In the genomic region with DNA sequence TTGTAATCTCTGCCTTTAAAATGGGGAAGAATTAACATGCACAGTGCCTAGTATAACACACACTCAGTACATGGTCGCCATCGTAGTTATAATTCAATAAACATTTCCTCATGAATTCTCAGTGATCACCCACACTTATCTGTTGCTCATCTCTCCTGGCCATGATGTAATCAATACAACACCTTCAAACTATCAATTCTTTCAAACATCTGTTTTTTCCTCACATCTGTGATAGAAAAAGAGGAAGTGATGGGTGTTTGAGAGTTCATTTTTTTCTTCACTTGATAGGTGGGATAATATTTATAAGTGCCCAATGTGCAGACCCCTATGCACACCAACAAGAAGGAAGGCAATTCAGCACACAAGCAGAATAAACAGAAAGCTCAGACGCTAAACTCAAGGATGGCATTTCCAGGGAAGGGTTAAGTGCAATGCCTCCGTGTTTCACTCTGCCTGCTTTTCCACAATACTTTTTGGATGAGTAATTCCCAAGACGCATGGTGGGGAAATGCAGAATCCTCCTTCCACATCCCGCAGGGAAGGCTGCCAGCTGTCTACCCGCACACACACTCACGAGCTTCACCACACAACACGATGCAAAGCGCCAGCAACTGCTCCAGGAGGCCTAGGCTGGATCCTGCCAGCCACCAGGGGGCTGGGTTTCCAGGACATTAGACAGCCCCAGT, we compare ENCODE assay signal across 8 cellular contexts.
DNase-seq lines count a peak whose midpoint lies in the region; ATAC-seq and TF ChIP-seq lines count a peak whose summit lies in the region.

No MANE protein-coding gene starts in this region.

- intact Hi-C loops in CD14-positive monocyte (cut with micrococcal nuclease) = loop anchor here in 1 of 2 donors (10.0 kb wide), 2 partner anchors 436 to 626 kb away; no protein-coding TSS in a partner anchor
- intact Hi-C loops in breast epithelium (cut with DNase I; ENCODE audit: low total_unique reads) = no loop called here
- intact Hi-C loops in lower leg skin (cut with DNase I; ENCODE audit: low total_unique reads) = loop anchor here (10.0 kb wide), 2 partner anchors 66 to 626 kb away; no protein-coding TSS in a partner anchor
- intact Hi-C loops in upper lobe of right lung (cut with DNase I) = loop anchor here (10.0 kb wide), 1 partner anchor 426 kb away; the partner anchor contains the start of gene ATXN1

- peak overlapping the region in 1 of 7 donors; percentile 3 for H3K27ac Mint-ChIP-seq in CD14-positive monocyte

- DNase-seq in CD14-positive monocyte (ENCODE audit: low spot score) (no peak), M059J (ENCODE audit: low read depth) (peak; percentile 100), breast epithelium (ENCODE audit: low spot score in 2 of 2) (peak in 1 of 2 donors; percentile 56), lower leg skin (ENCODE audit: low spot score in 2 of 2) (peak; percentile 80 to 96), upper lobe of right lung (peak; percentile 68), SKM-1 (lab: John Stamatoyannopoulos, UW; ENCODE audit: unreplicated experiment) (no peak)

- H3K36me3 ChIP-seq in breast epithelium = no peaks in the 10 kb centered on the region
- no peaks in the 10 kb centered on the region for H3K36me3 ChIP-seq in upper lobe of right lung

- peak; percentile 9 for TF ChIP-seq CTCF in CD14-positive monocyte (IDR thresholded peaks at IDR 0.05)
- peak in 2 of 3 donors; percentile 26 to 35 for TF ChIP-seq CTCF in breast epithelium (IDR thresholded peaks at IDR 0.05)
- TF ChIP-seq CTCF in lower leg skin (IDR thresholded peaks at IDR 0.05) = no peak
- TF ChIP-seq CTCF in upper lobe of right lung (IDR thresholded peaks at IDR 0.05) = peak; percentile 35

- H3K4me1 ChIP-seq in breast epithelium (peaks cover 4 to 14% of the 10 kb centered on the region in 2 donors), upper lobe of right lung (peaks cover 37% of the 10 kb centered on the region)

- peak; percentile 40 for ATAC-seq in upper lobe of right lung
- ATAC-seq in GM18519 (IDR thresholded peaks at IDR 0.05; ENCODE audit: low FRiP score, unreplicated experiment) = no peak
- ATAC-seq in HG02885 (IDR thresholded peaks at IDR 0.05; ENCODE audit: poor library complexity, unreplicated experiment) = no peak

- no peak overlapping the region for H3K4me3 Mint-ChIP-seq in CD14-positive monocyte

- peaks cover 3 to 8% of the 10 kb centered on the region in 2 donors for H3K36me3 Mint-ChIP-seq in CD14-positive monocyte

- H3K9me3 Mint-ChIP-seq in CD14-positive monocyte = peaks cover 0 to 2% (median 0%) of the 10 kb centered on the region in 7 donors

- WGBS in lower leg skin, 2 donors = 20 to 23% methylated on average over 10 of the region's 10 CpGs

- H3K4me3 ChIP-seq in breast epithelium (no peak overlapping the region), lower leg skin (ENCODE audit: low read depth, poor library complexity, severe bottlenecking) (no peak overlapping the region), upper lobe of right lung (no peak overlapping the region)

- peak overlapping the region; percentile 21 to 26 for H3K27ac ChIP-seq in breast epithelium
- no peak overlapping the region for H3K27ac ChIP-seq in upper lobe of right lung

- H3K9me3 ChIP-seq in breast epithelium (no peaks in the 10 kb centered on the region), upper lobe of right lung (no peaks in the 10 kb centered on the region)

- H3K27me3 ChIP-seq in breast epithelium (no peaks in the 10 kb centered on the region), upper lobe of right lung (no peaks in the 10 kb centered on the region)

- TF ChIP-seq POLR2A in breast epithelium (IDR thresholded peaks at IDR 0.05) (no peak), lower leg skin (IDR thresholded peaks at IDR 0.05) (no peak)

- peaks cover 19% of the 10 kb centered on the region for H3K4me1 Mint-ChIP-seq in CD14-positive monocyte

- no peaks in the 10 kb centered on the region for H3K27me3 Mint-ChIP-seq in CD14-positive monocyte (ENCODE audit: low read depth in 3 of 3)

Comparison
In these comparisons a context has a peak if more than half of its experiments do, and no peak if none do; other contexts are left out.
1. DNase-seq: peak in M059J (single experiment), lower leg skin (2 of 2) and upper lobe of right lung (single experiment); none in CD14-positive monocyte (single experiment) and SKM-1 (single experiment).
2. CTCF ChIP-seq: peak in CD14-positive monocyte (single experiment), breast epithelium (2 of 3) and upper lobe of right lung (single experiment); none in lower leg skin (0 of 3).